ENCODE assay signal across 8 cellular contexts in the genomic region with DNA sequence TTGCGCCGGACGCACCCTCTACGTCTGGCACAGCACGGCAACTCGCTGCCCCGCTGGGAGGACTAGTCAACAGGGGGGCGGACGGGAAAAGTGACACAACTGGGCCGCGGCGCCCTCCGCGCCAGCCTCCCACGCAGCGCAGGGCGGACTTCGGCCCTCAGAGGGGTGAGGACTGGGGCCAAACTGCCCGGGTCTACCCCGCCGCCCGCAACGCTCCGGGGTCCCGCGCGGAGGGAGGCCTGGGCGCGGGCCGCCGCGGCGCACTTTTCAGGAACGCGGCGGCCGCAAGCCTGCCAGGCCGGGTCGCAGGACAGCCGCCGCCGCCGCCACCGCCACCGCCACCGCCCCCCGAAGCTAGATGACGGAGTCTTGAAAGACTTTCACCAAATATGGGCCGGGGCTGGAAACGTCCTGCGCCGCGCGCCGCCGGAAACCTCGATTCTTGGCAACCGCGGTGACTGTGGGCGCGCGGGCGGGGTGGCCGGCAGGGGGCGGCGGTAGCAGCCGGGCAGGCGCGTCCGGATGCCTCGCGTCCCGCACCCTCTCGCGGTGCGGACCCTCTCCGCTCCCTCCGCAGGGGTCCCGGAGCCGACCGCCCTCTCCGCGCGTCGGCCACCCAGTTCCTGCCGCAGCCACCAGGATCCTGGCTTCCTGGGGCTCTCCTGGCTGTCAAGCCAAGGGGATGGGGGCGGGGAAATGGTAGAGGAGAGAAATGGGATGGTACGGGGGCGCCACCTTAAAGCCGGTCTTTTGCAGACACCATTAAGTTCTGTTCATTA. TPM values are rescaled to one million over a fixed set of nuclear protein-coding genes. Genes with fewer than 3 reads are reported as not detected.
A peak's percentile ranks its signal among the peaks of the same experiment; 100 is the strongest.
DNase-seq lines count a peak whose midpoint lies in the region; ATAC-seq and TF ChIP-seq lines count a peak whose summit lies in the region.

No MANE protein-coding gene starts in this region.

- 0% methylated on average over 57 to 90 of the region's 90 CpGs for WGBS in aorta, 2 donors

- no peaks in the 10 kb centered on the region for H3K4me1 ChIP-seq in aorta (ENCODE audit: control insufficient read depth in 1 of 2, insufficient read depth in 2 of 2, low read length in 2 of 2)

- H3K4me3 ChIP-seq in AG09309 (ENCODE audit: control insufficient read depth, low read depth, low read length) (peak overlapping the region; percentile 83), GM12875 (ENCODE audit: low read depth, low read length) (peak overlapping the region; percentile 72), fibroblast of villous mesenchyme (ENCODE audit: low read depth, low read length) (peak overlapping the region; percentile 67), aorta (ENCODE audit: low read length in 2 of 2) (peak overlapping the region; percentile 64 to 78)

- H3K27me3 Mint-ChIP-seq in activated T-cell treated with anti-CD3 and anti-CD28 coated beads, Interleukin-2, amount 50 U/mL, for 4 hours (ENCODE audit: low read depth), result peaks cover 76% of the 10 kb centered on the region
- H3K27me3 Mint-ChIP-seq in nephron progenitor cell (ENCODE audit: low read depth, poor library complexity), result peaks cover 42% of the 10 kb centered on the region

- H3K4me3 Mint-ChIP-seq in activated T-cell treated with anti-CD3 and anti-CD28 coated beads, Interleukin-2, amount 50 U/mL, for 4 hours, result peak overlapping the region; percentile 56
- peak overlapping the region; percentile 88 for H3K4me3 Mint-ChIP-seq in nephron progenitor cell

- peak overlapping the region; percentile 70 to 99 for H3K27ac ChIP-seq in aorta (ENCODE audit: low read depth in 1 of 2, low read length in 2 of 2)

- no peaks in the 10 kb centered on the region for H3K27me3 ChIP-seq in aorta (ENCODE audit: control insufficient read depth in 1 of 2, insufficient read depth in 2 of 2, low read length in 1 of 2)

- peak overlapping the region; percentile 93 for H3K27ac Mint-ChIP-seq in nephron progenitor cell

- DNase-seq in AG09309 (ENCODE audit: low read depth) (no peak), NCI-H1694 treated with DMSO at 0.1 percent for 48 hours (lab: John Stamatoyannopoulos, UW) (peak; percentile 40), fibroblast of villous mesenchyme (ENCODE audit: low read depth) (peak; percentile 91), nephron progenitor cell (peak; percentile 92), aorta (peak; percentile 93 to 97)
- no peak for DNase-seq in activated T-cell treated with anti-CD3 and anti-CD28 coated beads, Interleukin-2, amount 50 U/mL, for 4 hours

- ATAC-seq in HG02759 (IDR thresholded peaks at IDR 0.05; ENCODE audit: unreplicated experiment) (peak; percentile 82), aorta (ENCODE audit: low FRiP score) (peak; percentile 83)
- ATAC-seq in activated T-cell treated with anti-CD3 and anti-CD28 coated beads, Interleukin-2, amount 50 U/mL, for 4 hours, result peak; percentile 57 to 59

- peak; percentile 34 for TF ChIP-seq CTCF in AG09309 (IDR thresholded peaks at IDR 0.05; ENCODE audit: control insufficient read depth, insufficient read depth, low read depth, low read length, missing control alignments)
- TF ChIP-seq CTCF in GM12875 (IDR thresholded peaks at IDR 0.05; ENCODE audit: borderline replicate concordance, insufficient read depth, low read depth, low read length), result peak; percentile 76
- TF ChIP-seq CTCF in fibroblast of villous mesenchyme (IDR thresholded peaks at IDR 0.05; ENCODE audit: insufficient read depth, low read depth, low read length), result peak; percentile 67
- TF ChIP-seq CTCF in nephron progenitor cell (IDR thresholded peaks at IDR 0.05), result peak; percentile 62

- intact Hi-C loops in aorta (cut with DNase I), result loop anchor here (2.0 to 5.0 kb wide), 3 partner anchors 170 to 268 kb away; no protein-coding TSS in a partner anchor

- peaks cover 34% of the 10 kb centered on the region for H3K4me1 Mint-ChIP-seq in activated T-cell treated with anti-CD3 and anti-CD28 coated beads, Interleukin-2, amount 50 U/mL, for 4 hours (ENCODE audit: low read depth)
- H3K4me1 Mint-ChIP-seq in nephron progenitor cell, result peaks cover 46% of the 10 kb centered on the region

- H3K9me3 Mint-ChIP-seq in activated T-cell treated with anti-CD3 and anti-CD28 coated beads, Interleukin-2, amount 50 U/mL, for 4 hours, result no peaks in the 10 kb centered on the region
- H3K9me3 Mint-ChIP-seq in nephron progenitor cell, result no peaks in the 10 kb centered on the region

- peaks cover 0 to 1% of the 10 kb centered on the region in 2 donors for H3K36me3 ChIP-seq in aorta (ENCODE audit: control insufficient read depth in 1 of 2, insufficient read depth in 2 of 2, low read length in 1 of 2)

- H3K9me3 ChIP-seq in aorta (ENCODE audit: control insufficient read depth, low read length), result no peaks in the 10 kb centered on the region

- H3K36me3 Mint-ChIP-seq in activated T-cell treated with anti-CD3 and anti-CD28 coated beads, Interleukin-2, amount 50 U/mL, for 4 hours (ENCODE audit: insufficient read depth), result no peaks in the 10 kb centered on the region
- H3K36me3 Mint-ChIP-seq in nephron progenitor cell (ENCODE audit: low read depth), result peaks cover under 1% of the 10 kb centered on the region

RNA-seq across cellular contexts. Expression of a gene that starts 3.7 kb away (rescaled TPM):
- total RNA-seq in activated T-cell treated with anti-CD3 and anti-CD28 coated beads, Interleukin-2, amount 50 U/mL, for 4 hours, result under 1 TPM; 0.43 to 0.65 (median 0.61) TPM
- total RNA-seq in fibroblast of villous mesenchyme (149 and 163 TPM in 2 replicates), aorta (1,000 to 10,000 TPM in 1 of 2 donors, 100 to 1,000 TPM in 1; 354 to 2,327 TPM)
- polyA plus RNA-seq in aorta, result 100 to 1,000 TPM in 1 of 2 donors, 10 to 100 TPM in 1; 56.5 to 949 TPM

Comparison
In these comparisons a context has a peak if more than half of its experiments do, and no peak if none do; other contexts are left out.
1. DNase-seq: peak in NCI-H1694 treated with DMSO at 0.1 percent for 48 hours (single experiment), fibroblast of villous mesenchyme (single experiment), nephron progenitor cell (single experiment) and aorta (2 of 2); none in AG09309 (single experiment) and activated T-cell treated with anti-CD3 and anti-CD28 coated beads, Interleukin-2, amount 50 U/mL, for 4 hours (single experiment).
2. RNA of a gene that starts 3.7 kb away (total RNA-seq): 354 to 2,327 TPM in aorta and 149 to 163 TPM in fibroblast of villous mesenchyme; 0.43 to 0.65 TPM in activated T-cell treated with anti-CD3 and anti-CD28 coated beads, Interleukin-2, amount 50 U/mL, for 4 hours; every median in the first group is over 10 times any median in the second.
3. Peak in every context shown above with its lines, with median percentiles within 50 percentile points of each other: H3K4me3 ChIP-seq, CTCF ChIP-seq and ATAC-seq.